ENCODE assay signal across 13 cellular contexts in genomic region chr1:1233567-1233892, GRCh38. TPM values are rescaled to one million over a fixed set of nuclear protein-coding genes. Genes with fewer than 3 reads are reported as not detected.
DNase-seq lines count a peak whose midpoint lies in the region; ATAC-seq and TF ChIP-seq lines count a peak whose summit lies in the region.
"Had no signal": no experiment of that assay in that cellular context is flagged by ENCODE, and none has a peak within 500 bp of the region (broad histone marks: within the 10 kb centered on the region; RNA-seq: fewer than 3 reads in every experiment).

No MANE protein-coding gene starts in this region.

- 97% methylated on average over 15 of the region's 15 CpGs for WGBS in SK-N-SH (ENCODE audit: low lambda C conversion rate)

- no peak for ATAC-seq in SK-N-SH treated with all-trans-retinoic acid at 6 μM for 48 hours
- ATAC-seq in activated naive CD8-positive, alpha-beta T cell treated with anti-CD3 and anti-CD28 coated beads, Interleukin-2, amount 50 U/mL, for 24 hours, result no peak

- peak overlapping the region in 2 of 3 donors; percentile 59 to 75 for H3K27ac Mint-ChIP-seq in IgD-negative memory B cell
- peak overlapping the region; percentile 92 for H3K27ac Mint-ChIP-seq in activated naive CD8-positive, alpha-beta T cell treated with anti-CD3 and anti-CD28 coated beads, Interleukin-2, amount 50 U/mL, for 24 hours
- no peak overlapping the region for H3K27ac Mint-ChIP-seq in nephron progenitor cell

- H3K36me3 ChIP-seq in SK-N-SH (replicated peaks in 1 of 2; ENCODE audit: control insufficient read depth in 1 of 2, insufficient read depth in 2 of 2, low read length in 1 of 2), result peaks cover 0 to 17% of the 10 kb centered on the region in 2 experiments

- POLR2A ChIA-PET in SK-N-SH (lab: Yijun Ruan, JAX), result no interaction called here

- CTCF ChIA-PET in SK-N-SH (lab: Yijun Ruan, JAX), result no interaction called here

- H3K9me3 ChIP-seq in SK-N-SH, result no peaks in the 10 kb centered on the region
- H3K9me3 ChIP-seq: thyroid gland had no signal

- H2AFZ ChIP-seq in SK-N-SH (ENCODE audit: low read depth), result no peak overlapping the region

- DNase-seq in SK-N-SH (no peak), nephron progenitor cell (no peak), NCI-H82 treated with DMSO at 0.1 percent for 48 hours (lab: John Stamatoyannopoulos, UW; ENCODE audit: unreplicated experiment) (no peak), GM20000 (ENCODE audit: low spot score) (no peak), NOMO-1 treated with dmso at 0.1 percent for 144 hours (lab: John Stamatoyannopoulos, UW; ENCODE audit: unreplicated experiment) (no peak)
- DNase-seq in activated naive CD8-positive, alpha-beta T cell treated with anti-CD3 and anti-CD28 coated beads, Interleukin-2, amount 50 U/mL, for 24 hours, result no peak
- DNase-seq: activated gamma-delta T cell treated with Interleukin-2 at 50 U/mL for 16 hours, NCI-H1092, NCI-H2227 treated with DMSO at 0.1 percent for 48 hours, thyroid gland had no signal

- peaks cover 7% of the 10 kb centered on the region for H3F3A ChIP-seq in SK-N-SH (replicated peaks; ENCODE audit: insufficient read depth)

- TF ChIP-seq CTCF in SK-N-SH (IDR thresholded peaks at IDR 0.05), result no peak
- no peak for TF ChIP-seq CTCF in nephron progenitor cell (IDR thresholded peaks at IDR 0.05)
- no peak for TF ChIP-seq CTCF in GM20000 (IDR thresholded peaks at IDR 0.05; ENCODE audit: extremely low read depth, missing control alignments)

- H4K20me1 ChIP-seq in SK-N-SH (ENCODE audit: insufficient read depth), result peaks cover 13% of the 10 kb centered on the region; the same call in 1 of the 2 replicates

- TF ChIP-seq RAD21 in SK-N-SH (IDR thresholded peaks at IDR 0.05; ENCODE audit: low read length), result no peak

- H3K27ac ChIP-seq in SK-N-SH (ENCODE audit: low read depth in 2 of 2, low read length in 1 of 2), result no peak overlapping the region
- H3K27ac ChIP-seq: coronary artery, thyroid gland had no signal

- H3K4me3 Mint-ChIP-seq in IgD-negative memory B cell, result peak overlapping the region; percentile 65 to 86 (median 82)
- H3K4me3 Mint-ChIP-seq in activated naive CD8-positive, alpha-beta T cell treated with anti-CD3 and anti-CD28 coated beads, Interleukin-2, amount 50 U/mL, for 24 hours, result peak overlapping the region; percentile 81
- H3K4me3 Mint-ChIP-seq in nephron progenitor cell, result peak overlapping the region; percentile 79

- H3K27me3 Mint-ChIP-seq in IgD-negative memory B cell (peaks cover 2% of the 10 kb centered on the region), nephron progenitor cell (ENCODE audit: low read depth, poor library complexity) (peaks cover 2% of the 10 kb centered on the region)
- H3K27me3 Mint-ChIP-seq in activated naive CD8-positive, alpha-beta T cell treated with anti-CD3 and anti-CD28 coated beads, Interleukin-2, amount 50 U/mL, for 24 hours, result no peaks in the 10 kb centered on the region

- peak overlapping the region; percentile 24; the same call in 1 of the 2 replicates for H3K4me2 ChIP-seq in SK-N-SH

- H3K79me2 ChIP-seq in SK-N-SH (ENCODE audit: insufficient read depth), result peaks cover 50% of the 10 kb centered on the region

- no peak overlapping the region for H3K9ac ChIP-seq in SK-N-SH

- H3K36me3 Mint-ChIP-seq in IgD-negative memory B cell (no peaks in the 10 kb centered on the region), nephron progenitor cell (ENCODE audit: low read depth) (peaks cover 27% of the 10 kb centered on the region)
- peaks cover 24% of the 10 kb centered on the region for H3K36me3 Mint-ChIP-seq in activated naive CD8-positive, alpha-beta T cell treated with anti-CD3 and anti-CD28 coated beads, Interleukin-2, amount 50 U/mL, for 24 hours (ENCODE audit: low read depth)

- TF ChIP-seq EP300 in SK-N-SH (IDR thresholded peaks at IDR 0.05; ENCODE audit: borderline replicate concordance in 1 of 2, low read depth in 1 of 2, low read length in 1 of 2), result no peak

- H3K4me1 ChIP-seq in SK-N-SH (ENCODE audit: control insufficient read depth in 1 of 2, insufficient read depth in 2 of 2, low read depth in 1 of 2, low read length in 1 of 2), result peaks cover 0 to 21% of the 10 kb centered on the region in 2 experiments; a peak in 1 of 4 replicates

- H3K4me1 Mint-ChIP-seq in IgD-negative memory B cell (peaks cover 3 to 20% (median 19%) of the 10 kb centered on the region in 3 donors), nephron progenitor cell (peaks cover 51% of the 10 kb centered on the region)
- H3K4me1 Mint-ChIP-seq in activated naive CD8-positive, alpha-beta T cell treated with anti-CD3 and anti-CD28 coated beads, Interleukin-2, amount 50 U/mL, for 24 hours, result peaks cover 35% of the 10 kb centered on the region

- H3K27me3 ChIP-seq in SK-N-SH (ENCODE audit: insufficient read depth), result no peaks in the 10 kb centered on the region
- H3K27me3 ChIP-seq: thyroid gland had no signal

- no peaks in the 10 kb centered on the region for H3K9me2 ChIP-seq in SK-N-SH

- no peak overlapping the region for H3K4me3 ChIP-seq in SK-N-SH (ENCODE audit: low read depth in 2 of 2, low read length in 1 of 2)
- H3K4me3 ChIP-seq: thyroid gland had no signal

- H3K9me3 Mint-ChIP-seq in IgD-negative memory B cell (no peaks in the 10 kb centered on the region), nephron progenitor cell (peaks cover 4% of the 10 kb centered on the region)
- no peaks in the 10 kb centered on the region for H3K9me3 Mint-ChIP-seq in activated naive CD8-positive, alpha-beta T cell treated with anti-CD3 and anti-CD28 coated beads, Interleukin-2, amount 50 U/mL, for 24 hours

TF ChIP-seq in SK-N-SH, 30 proteins besides CTCF, POLR2A, EP300 and RAD21 (continues in another document):
- no peak for TF ChIP-seq ELF1 (IDR thresholded peaks at IDR 0.05)

TF ChIP-seq in SK-N-SH treated with all-trans-retinoic acid at 6 μM for 48 hours, 23 proteins besides CTCF, POLR2A, EP300 and RAD21:
- TF ChIP-seq BACH2 (CRISPR knock-in tag; IDR thresholded peaks at IDR 0.05; ENCODE audit: borderline replicate concordance) (no peak), ZFP3 (CRISPR knock-in tag; IDR thresholded peaks at IDR 0.05) (no peak), OSR1 (CRISPR knock-in tag; IDR thresholded peaks at IDR 0.05) (no peak), ZNF565 (CRISPR knock-in tag; conservative IDR thresholded peaks at IDR 0.05; ENCODE audit: low read depth) (no peak), ARNTL (CRISPR knock-in tag; IDR thresholded peaks at IDR 0.05; ENCODE audit: borderline replicate concordance, low read depth) (no peak)

RNA-seq across cellular contexts. Expression of gene B3GALT6, which starts 1.5 kb away (rescaled TPM):
- 32.0 and 38.8 TPM in 2 replicates for polyA plus RNA-seq in SK-N-SH (2012; rRNA removed)
- polyA plus RNA-seq in SK-N-SH (2012; cell fraction: cytosol; rRNA removed), result 28.3 and 34.5 TPM in 2 replicates
- polyA plus RNA-seq in SK-N-SH (2012; cell fraction: nucleus; rRNA removed), result 18.1 and 18.7 TPM in 2 replicates
- 5.6 TPM for polyA plus RNA-seq in IgD-negative memory B cell

RNA-seq across cellular contexts. Expression of gene SDF4, which starts 1.7 kb away (rescaled TPM):
- polyA plus RNA-seq in SK-N-SH (2012; rRNA removed) (182 and 265 TPM in 2 replicates), IgD-negative memory B cell (121 TPM)
- 160 and 235 TPM in 2 replicates for polyA plus RNA-seq in SK-N-SH (2012; cell fraction: cytosol; rRNA removed)
- polyA plus RNA-seq in SK-N-SH (2012; cell fraction: nucleus; rRNA removed), result 199 and 219 TPM in 2 replicates

RNA-seq across cellular contexts. Expression of gene C1QTNF12, which starts 13.0 kb away (rescaled TPM):
- 0.59 TPM in 1 of 2 replicates, not detected in the other for polyA plus RNA-seq in SK-N-SH (2012; rRNA removed)
- 0.04 and 0.13 TPM in 2 replicates for polyA plus RNA-seq in SK-N-SH (2012; cell fraction: cytosol; rRNA removed)
- 7.6 and 11.1 TPM in 2 replicates for polyA plus RNA-seq in SK-N-SH (2012; cell fraction: nucleus; rRNA removed)
- 0.88 TPM for polyA plus RNA-seq in IgD-negative memory B cell

RNA-seq across cellular contexts. Expression of gene TNFRSF4, which starts 19.6 kb away (rescaled TPM):
- polyA plus RNA-seq in SK-N-SH (2012; rRNA removed), result not detected in 2 replicates
- polyA plus RNA-seq in SK-N-SH (2012; cell fraction: cytosol; rRNA removed), result not detected in 2 replicates
- 0.08 and 0.13 TPM in 2 replicates for polyA plus RNA-seq in SK-N-SH (2012; cell fraction: nucleus; rRNA removed)
- not detected for polyA plus RNA-seq in IgD-negative memory B cell

RNA-seq across cellular contexts. Expression of gene TNFRSF18, which starts 27.1 kb away (rescaled TPM):
- polyA plus RNA-seq in SK-N-SH (2012; rRNA removed) (0.05 TPM in 1 of 2 replicates, not detected in the other), IgD-negative memory B cell (3.5 TPM)
- 0.03 and 0.06 TPM in 2 replicates for polyA plus RNA-seq in SK-N-SH (2012; cell fraction: cytosol; rRNA removed)
- polyA plus RNA-seq in SK-N-SH (2012; cell fraction: nucleus; rRNA removed), result 0.41 TPM in 1 of 2 replicates, not detected in the other
